ENCODE assay signal across 31 cellular contexts in genomic region chr10:92997620-92998019, GRCh38.
DNase-seq lines count a peak whose midpoint lies in the region; ATAC-seq and TF ChIP-seq lines count a peak whose summit lies in the region.
"Had no signal": no experiment of that assay in that cellular context is flagged by ENCODE, and none has a peak within 500 bp of the region (broad histone marks: within the 10 kb centered on the region; RNA-seq: fewer than 3 reads in every experiment).

No MANE protein-coding gene starts in this region.

- no peak for TF ChIP-seq CTCF in heart right ventricle (IDR thresholded peaks at IDR 0.05)
- TF ChIP-seq CTCF in right atrium auricular region (IDR thresholded peaks at IDR 0.05) = no peak
- no peak for TF ChIP-seq CTCF in left lung (IDR thresholded peaks at IDR 0.05)

- H3K9me3 ChIP-seq in heart right ventricle (no peaks in the 10 kb centered on the region), right atrium auricular region (no peaks in the 10 kb centered on the region), left lung (no peaks in the 10 kb centered on the region)
- H3K9me3 ChIP-seq: upper lobe of right lung had no signal

- ATAC-seq in heart right ventricle = peak in 5 of 8 donors; percentile 41 to 78 (median 62)
- ATAC-seq in left lung = peak; percentile 75
- ATAC-seq in HG02970 (IDR thresholded peaks at IDR 0.05; ENCODE audit: low FRiP score, unreplicated experiment) = no peak
- ATAC-seq: activated CD8-positive, alpha-beta memory T cell treated with anti-CD3 and anti-CD28 coated beads, Interleukin-2, amount 10 ng/mL, durations not matched to agents 7 days and 5 days; activated T-cell treated with anti-CD3 and anti-CD28 coated beads, Interleukin-2, amount 50 U/mL, for 4 hours; CD8-positive, alpha-beta T cell; PC-3; upper lobe of right lung had no signal

- H3K36me3 ChIP-seq in heart right ventricle (peaks cover 0 to 11% (median 0%) of the 10 kb centered on the region in 9 donors), right atrium auricular region (no peaks in the 10 kb centered on the region), left lung (peaks cover 0 to 5% of the 10 kb centered on the region in 2 donors)
- H3K36me3 ChIP-seq: neural progenitor cell, upper lobe of right lung had no signal

- no peaks in the 10 kb centered on the region for H3K27me3 ChIP-seq in heart right ventricle
- H3K27me3 ChIP-seq in right atrium auricular region = no peaks in the 10 kb centered on the region
- H3K27me3 ChIP-seq in left lung = no peaks in the 10 kb centered on the region
- H3K27me3 ChIP-seq: neural progenitor cell, upper lobe of right lung had no signal

- in situ Hi-C loops in KBM-7 (cut with MboI; ENCODE audit: low pct_unique_long_range_greater_than_20kb, low sequenced_read_pairs) = no loop called here

- H3K4me3 ChIP-seq in heart right ventricle = no peak overlapping the region
- H3K4me3 ChIP-seq in right atrium auricular region = no peak overlapping the region
- no peak overlapping the region for H3K4me3 ChIP-seq in left lung
- H3K4me3 ChIP-seq: neural progenitor cell, SK-N-MC, upper lobe of right lung had no signal

- intact Hi-C loops in heart right ventricle (cut with DNase I) (no loop called here), left lung (cut with DNase I) (no loop called here)

- DNase-seq in heart right ventricle = no peak
- no peak for DNase-seq in right atrium auricular region (ENCODE audit: low spot score)
- peak; percentile 23 for DNase-seq in OCI-M1 (lab: John Stamatoyannopoulos, UW)
- no peak for DNase-seq in left lung
- DNase-seq in KBM-7 = no peak
- DNase-seq in NCI-H526 (lab: John Stamatoyannopoulos, UW) = no peak
- no peak for DNase-seq in islet precursor cell
- DNase-seq: activated CD4-positive, alpha-beta T cell treated with anti-CD3 and anti-CD28 coated beads, Interleukin-2, amount 50 U/mL, for 4 hours; activated CD4-positive, CD25-positive, alpha-beta regulatory T cell; activated CD8-positive, alpha-beta memory T cell treated with anti-CD3 and anti-CD28 coated beads, Interleukin-2, amount 10 ng/mL, durations not matched to agents 7 days and 5 days; activated gamma-delta T cell; activated naive CD8-positive, alpha-beta T cell treated with anti-CD3 and anti-CD28 coated beads for 36 hours; activated T-cell treated with anti-CD3 and anti-CD28 coated beads, Interleukin-2, amount 50 U/mL, for 4 hours; AML-193; caudate nucleus; CD8-positive, alpha-beta T cell; endodermal cell; foreskin fibroblast; NCI-H1417 treated with DMSO at 0.1 percent for 48 hours; NCI-H2081; NCI-H2227 treated with DMSO at 0.1 percent for 48 hours; NCI-H526 treated with DMSO at 0.1 percent for 48 hours; NK-92 treated with Interleukin-12 subunit alpha and Interleukin-12 subunit beta, amount 100 ng/mL, for 24 hours; PC-3; retina; stimulated activated CD4-positive, alpha-beta T cell treated with anti-CD3 and anti-CD28 coated beads, Interleukin-2, amount 100 ng/mL, for 48 hours; upper lobe of right lung had no signal

- H3K4me1 ChIP-seq in heart right ventricle (peaks cover 0 to 16% (median 7%) of the 10 kb centered on the region in 9 donors), right atrium auricular region (peaks cover 0 to 8% of the 10 kb centered on the region in 2 donors), left lung (peaks cover 0 to 9% of the 10 kb centered on the region in 2 donors)
- H3K4me1 ChIP-seq: parathyroid adenoma, upper lobe of right lung had no signal

- H3K27ac ChIP-seq in heart right ventricle = peak overlapping the region in 4 of 10 donors; percentile 9 to 45 (median 24)
- H3K27ac ChIP-seq in right atrium auricular region = no peak overlapping the region
- no peak overlapping the region for H3K27ac ChIP-seq in left lung
- H3K27ac ChIP-seq: neural progenitor cell, parathyroid adenoma, SK-N-MC, upper lobe of right lung had no signal
